In the genomic region with DNA sequence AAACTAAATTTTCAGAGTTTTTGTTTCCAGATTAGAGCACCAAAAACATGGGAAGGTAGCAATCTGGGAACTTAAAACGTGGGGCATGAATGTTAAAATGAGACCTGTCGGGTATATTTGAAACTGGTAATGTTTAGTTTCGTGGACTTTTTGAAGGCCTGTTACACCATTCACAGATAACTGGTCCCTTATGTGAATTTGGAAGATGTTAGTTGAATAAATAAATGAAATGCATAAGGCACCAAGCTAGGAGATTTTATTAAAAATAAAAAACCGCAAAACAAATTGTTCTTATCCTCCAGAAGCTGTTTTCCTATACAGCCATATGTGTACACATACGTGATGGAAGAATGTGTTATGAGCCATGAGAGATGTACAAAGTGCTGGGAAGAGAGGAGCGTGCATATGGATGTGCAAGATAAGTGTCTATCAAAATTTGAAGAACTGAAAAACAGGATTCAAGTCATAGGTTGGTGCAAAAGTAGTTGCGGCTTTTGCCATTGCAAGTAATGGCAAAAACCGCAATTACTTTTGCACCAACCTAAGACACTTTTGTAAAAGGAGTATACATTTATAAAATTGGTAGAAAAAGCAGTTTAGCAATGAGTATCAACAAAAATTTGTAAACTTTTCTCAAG, we compare ENCODE assay signal across 8 cellular contexts. TPM values are rescaled to one million over a fixed set of nuclear protein-coding genes. Genes with fewer than 3 reads are reported as not detected.
DNase-seq lines count a peak whose midpoint lies in the region; ATAC-seq and TF ChIP-seq lines count a peak whose summit lies in the region.

No MANE protein-coding gene starts in this region.

- H3K4me3 Mint-ChIP-seq in activated CD4-positive, alpha-beta T cell treated with anti-CD3 and anti-CD28 coated beads, Interleukin-2, amount 10 ng/mL, durations not matched to agents 24 days and 14 days = peak overlapping the region; percentile 79

- no peaks in the 10 kb centered on the region for H3K9me3 ChIP-seq in SJSA1 (replicated peaks)

- peaks cover 16% of the 10 kb centered on the region for H3K27me3 Mint-ChIP-seq in activated CD4-positive, alpha-beta T cell treated with anti-CD3 and anti-CD28 coated beads, Interleukin-2, amount 10 ng/mL, durations not matched to agents 24 days and 14 days

- peaks cover 5% of the 10 kb centered on the region for H3K36me3 ChIP-seq in SJSA1

- ATAC-seq in HG03354 (IDR thresholded peaks at IDR 0.05; ENCODE audit: poor library complexity, severe bottlenecking, unreplicated experiment) = no peak
- no peak for ATAC-seq in HG03469 (IDR thresholded peaks at IDR 0.05; ENCODE audit: unreplicated experiment)

- H3K27me3 ChIP-seq in SJSA1 (replicated peaks) = no peaks in the 10 kb centered on the region

- no peak for DNase-seq in activated CD4-positive, alpha-beta T cell treated with anti-CD3 and anti-CD28 coated beads, Interleukin-2, amount 10 ng/mL, durations not matched to agents 24 days and 14 days
- DNase-seq in activated CD4-positive, alpha-beta T cell treated with anti-CD3 and anti-CD28 coated beads for 4 hours = no peak
- DNase-seq in SJSA1 (ENCODE audit: low read depth in 1 of 2, low spot score in 2 of 2) = no peak
- peak; percentile 59 to 70 for DNase-seq in erythroblast (lab: John Stamatoyannopoulos, UW)
- peak; percentile 25 for DNase-seq in pons (ENCODE audit: low spot score)
- DNase-seq in COLO829 (ENCODE audit: low spot score) = no peak

- H3K27ac ChIP-seq in SJSA1 = peak overlapping the region; percentile 61

- H3K9me3 Mint-ChIP-seq in activated CD4-positive, alpha-beta T cell treated with anti-CD3 and anti-CD28 coated beads, Interleukin-2, amount 10 ng/mL, durations not matched to agents 24 days and 14 days = no peaks in the 10 kb centered on the region

- peaks cover 28% of the 10 kb centered on the region for H3K4me1 Mint-ChIP-seq in activated CD4-positive, alpha-beta T cell treated with anti-CD3 and anti-CD28 coated beads, Interleukin-2, amount 10 ng/mL, durations not matched to agents 24 days and 14 days

- H3K36me3 Mint-ChIP-seq in activated CD4-positive, alpha-beta T cell treated with anti-CD3 and anti-CD28 coated beads, Interleukin-2, amount 10 ng/mL, durations not matched to agents 24 days and 14 days (ENCODE audit: low read depth) = no peaks in the 10 kb centered on the region

- peak overlapping the region; percentile 96 for H3K4me3 ChIP-seq in SJSA1

- intact Hi-C loops in activated CD4-positive, alpha-beta T cell treated with anti-CD3 and anti-CD28 coated beads, Interleukin-2, amount 10 ng/mL, durations not matched to agents 24 days and 14 days (cut with micrococcal nuclease) = loop anchor here (1.0 to 10.0 kb wide), 8 partner anchors 20 to 460 kb away; a partner anchor contains a TSS

- no peak for TF ChIP-seq POLR2A in erythroblast (IDR thresholded peaks at IDR 0.05; ENCODE audit: low read length)

- peaks cover 10% of the 10 kb centered on the region for H3K4me1 ChIP-seq in SJSA1 (replicated peaks)

- peak overlapping the region; percentile 84 for H3K27ac Mint-ChIP-seq in activated CD4-positive, alpha-beta T cell treated with anti-CD3 and anti-CD28 coated beads, Interleukin-2, amount 10 ng/mL, durations not matched to agents 24 days and 14 days

RNA-seq across cellular contexts. Expression of a gene that starts 0.7 kb away (rescaled TPM):
- 39.0 and 43.7 TPM in 2 replicates for total RNA-seq in activated CD4-positive, alpha-beta T cell treated with anti-CD3 and anti-CD28 coated beads, Interleukin-2, amount 10 ng/mL, durations not matched to agents 24 days and 14 days
- total RNA-seq in SJSA1 (2014; rRNA removed; shearing (Covaris generic)) = 25.1 and 27.9 TPM in 2 replicates

Comparison
In these comparisons a context has a peak if more than half of its experiments do, and no peak if none do; other contexts are left out.
1. DNase-seq: peak in erythroblast (2 of 2) and pons (single experiment); none in activated CD4-positive, alpha-beta T cell treated with anti-CD3 and anti-CD28 coated beads, Interleukin-2, amount 10 ng/mL, durations not matched to agents 24 days and 14 days (single experiment), activated CD4-positive, alpha-beta T cell treated with anti-CD3 and anti-CD28 coated beads for 4 hours (0 of 2), SJSA1 (0 of 2) and COLO829 (single experiment).